Comparison of ENCODE assay signal across 9 cellular contexts in the genomic region with DNA sequence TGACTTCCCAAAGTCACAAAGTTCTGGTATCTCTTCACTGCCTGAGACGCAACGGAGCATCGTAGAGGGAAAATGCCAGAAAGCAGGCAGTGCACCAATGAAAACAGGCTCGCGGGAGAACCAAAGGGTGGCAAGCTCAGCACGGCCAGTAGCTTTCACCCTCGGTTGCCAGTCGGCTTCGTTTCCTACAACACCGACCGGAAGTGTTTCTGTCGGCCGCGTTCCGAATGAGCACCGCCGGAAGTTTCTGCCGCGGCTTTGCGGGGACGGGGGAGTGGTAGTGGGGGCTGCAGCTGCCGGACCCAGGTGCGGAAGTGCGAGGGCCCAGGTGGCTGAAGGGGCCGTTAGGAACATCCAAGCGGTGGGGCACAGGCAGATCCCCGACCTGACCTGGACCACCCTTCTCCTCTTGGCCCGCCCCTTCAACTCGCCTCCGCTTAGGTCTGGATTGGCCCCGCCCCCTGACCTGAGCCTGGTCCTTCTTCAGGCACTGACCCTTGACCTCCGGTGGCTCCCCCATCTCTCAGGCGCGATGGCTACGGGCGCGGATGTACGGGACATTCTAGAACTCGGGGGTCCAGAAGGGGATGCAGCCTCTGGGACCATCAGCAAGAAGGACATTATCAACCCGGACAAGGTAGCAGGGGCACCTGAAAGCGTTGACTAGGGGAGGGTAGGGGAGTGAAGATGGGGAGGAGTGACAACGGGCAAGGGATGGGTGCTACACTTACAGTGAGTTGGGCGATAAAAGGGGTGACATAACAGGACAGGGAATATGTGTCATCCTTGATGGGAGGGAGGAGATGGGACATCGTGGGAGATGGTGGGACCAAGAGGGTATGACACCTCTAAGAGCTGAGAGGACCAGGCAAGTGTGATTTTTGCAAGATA. TPM values are rescaled to one million over a fixed set of nuclear protein-coding genes. Genes with fewer than 3 reads are reported as not detected.
DNase-seq lines count a peak whose midpoint lies in the region; ATAC-seq, FAIRE-seq and TF ChIP-seq lines count a peak whose summit lies in the region.
"Had no signal": no experiment of that assay in that cellular context is flagged by ENCODE, and none has a peak within 500 bp of the region (broad histone marks: within the 10 kb centered on the region; RNA-seq: fewer than 3 reads in every experiment).

A gene with protein sequence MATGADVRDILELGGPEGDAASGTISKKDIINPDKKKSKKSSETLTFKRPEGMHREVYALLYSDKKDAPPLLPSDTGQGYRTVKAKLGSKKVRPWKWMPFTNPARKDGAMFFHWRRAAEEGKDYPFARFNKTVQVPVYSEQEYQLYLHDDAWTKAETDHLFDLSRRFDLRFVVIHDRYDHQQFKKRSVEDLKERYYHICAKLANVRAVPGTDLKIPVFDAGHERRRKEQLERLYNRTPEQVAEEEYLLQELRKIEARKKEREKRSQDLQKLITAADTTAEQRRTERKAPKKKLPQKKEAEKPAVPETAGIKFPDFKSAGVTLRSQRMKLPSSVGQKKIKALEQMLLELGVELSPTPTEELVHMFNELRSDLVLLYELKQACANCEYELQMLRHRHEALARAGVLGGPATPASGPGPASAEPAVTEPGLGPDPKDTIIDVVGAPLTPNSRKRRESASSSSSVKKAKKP (plus strand): TSS at position 250 of the 891 bp plus-strand sequence. CDS start 283 bp downstream, at position 533.

- DNase-seq in NK-92 treated with Interleukin-12 subunit alpha and Interleukin-12 subunit beta, amount 100 ng/mL, for 24 hours (lab: John Stamatoyannopoulos, UW) = peak; percentile 76
- DNase-seq in NK-92 (lab: John Stamatoyannopoulos, UW; ENCODE audit: unreplicated experiment) (no peak), NCI-H345 treated with DMSO at 0.1 percent for 48 hours (lab: John Stamatoyannopoulos, UW; ENCODE audit: unreplicated experiment) (peak; percentile 81), cerebellar cortex (ENCODE audit: low spot score) (peak; percentile 92), keratinocyte (ENCODE audit: low read depth, low spot score) (no peak)
- peak; percentile 74 to 82 (median 81) for DNase-seq in stimulated activated CD4-positive, alpha-beta T cell treated with anti-CD3 and anti-CD28 coated beads, Interleukin-12 subunit alpha, Interleukin-12 subunit beta, amount 100 ng/mL, for 48 hours (ENCODE audit: low read depth in 2 of 3, low spot score in 1 of 3)

- TF ChIP-seq CTCF in keratinocyte (optimal IDR thresholded peaks at IDR 0.05 in 1 of 3, IDR thresholded peaks at IDR 0.05 in 1 of 3, conservative IDR thresholded peaks at IDR 0.05 in 1 of 3; ENCODE audit: extremely low read depth in 1 of 3, insufficient read depth in 2 of 3, low read length in 3 of 3) = peak in 2 of 3 experiments; percentile 18 to 35

- FAIRE-seq in keratinocyte (lab: Jason Lieb, UNC) = peak; percentile 39
- FAIRE-seq: A204.1 had no signal

- no peaks in the 10 kb centered on the region for H3K27me3 ChIP-seq in keratinocyte (ENCODE audit: control insufficient read depth, extremely low read depth, insufficient read depth, low read length)

- H3K9ac ChIP-seq in keratinocyte (ENCODE audit: control insufficient read depth, extremely low read depth, insufficient read depth, low read length) = peak within 1 kb of the TSS; percentile 68

- H2AFZ ChIP-seq in keratinocyte (ENCODE audit: control insufficient read depth, low read length) = peak within 1 kb of the TSS; percentile 78

- peak; percentile 62 for ATAC-seq in HG03139 (IDR thresholded peaks at IDR 0.05; ENCODE audit: unreplicated experiment)
- ATAC-seq in activated CD4-positive, CD25-positive, alpha-beta regulatory T cell treated with anti-CD3 and anti-CD28 coated beads, Interleukin-2, amount 50 U/mL, for 24 hours = peak; percentile 82 to 83

- H3K4me1 ChIP-seq in keratinocyte (ENCODE audit: control insufficient read depth, extremely low read depth, insufficient read depth, low read length) = peaks cover 15% of the 10 kb centered on the region

- H3K9me3 ChIP-seq in keratinocyte (ENCODE audit: control insufficient read depth, low read depth, low read length) = no peaks in the 10 kb centered on the region

- peak within 1 kb of the TSS; percentile 27 for H3K27ac ChIP-seq in keratinocyte (ENCODE audit: control insufficient read depth, insufficient read depth, low read length)

- dilution Hi-C loops in keratinocyte (cut with MboI; ENCODE audit: extremely low pct_ligation_motif_present, low sequenced_read_pairs) = no loop called here

- peak within 1 kb of the TSS; percentile 70 to 88 (median 76) for H3K4me3 ChIP-seq in keratinocyte (ENCODE audit: control insufficient read depth in 2 of 3, extremely low read depth in 1 of 3, insufficient read depth in 2 of 3, low read depth in 1 of 3, low read length in 3 of 3)

- no peaks in the 10 kb centered on the region for H3K9me1 ChIP-seq in keratinocyte (ENCODE audit: control insufficient read depth, extremely low read depth, insufficient read depth, low read length)

- peaks cover 7% of the 10 kb centered on the region for H3K79me2 ChIP-seq in keratinocyte (ENCODE audit: control insufficient read depth, insufficient read depth, low read length)

- no peaks in the 10 kb centered on the region for H4K20me1 ChIP-seq in keratinocyte (ENCODE audit: control insufficient read depth, extremely low read depth, insufficient read depth, low read length)

- peak within 1 kb of the TSS; percentile 74 for H3K4me2 ChIP-seq in keratinocyte (ENCODE audit: control insufficient read depth, extremely low read depth, insufficient read depth, low read depth, low read length)

- peaks cover 7 to 14% of the 10 kb centered on the region in 2 experiments for H3K36me3 ChIP-seq in keratinocyte (ENCODE audit: control insufficient read depth in 2 of 2, extremely low read depth in 1 of 2, insufficient read depth in 2 of 2, low read length in 2 of 2)

RNA-seq across cellular contexts. Expression of the gene that starts here (rescaled TPM):
- polyA plus RNA-seq in keratinocyte = 25.9 to 30.0 TPM (median 27.2 TPM) in 3 replicates
- 10.8 TPM for polyA plus RNA-seq in keratinocyte (2011; ENCODE audit: low read depth)
- polyA plus RNA-seq in keratinocyte (2011; cell fraction: cytosol; rRNA removed) = 15.7 and 22.8 TPM in 2 replicates
- polyA plus RNA-seq in keratinocyte (2011; cell fraction: nucleus; rRNA removed) = 55.2 and 57.8 TPM in 2 replicates
- 9.7 and 23.4 TPM in 2 replicates for polyA plus RNA-seq in keratinocyte (2012; ENCODE audit: low replicate concordance)
- polyA minus RNA-seq in keratinocyte = 27.6 to 58.3 TPM (median 33.5 TPM) in 3 replicates
- polyA minus RNA-seq in keratinocyte (2011; cell fraction: cytosol; rRNA and poly(A)+ RNA removed) = 41.4 TPM
- 19.2 and 20.6 TPM in 2 replicates for polyA minus RNA-seq in keratinocyte (2011; cell fraction: nucleus; rRNA and poly(A)+ RNA removed)

Comparison
In these comparisons a context has a peak if more than half of its experiments do, and no peak if none do; other contexts are left out.
1. DNase-seq: peak in NK-92 treated with Interleukin-12 subunit alpha and Interleukin-12 subunit beta, amount 100 ng/mL, for 24 hours (single experiment), NCI-H345 treated with DMSO at 0.1 percent for 48 hours (single experiment), cerebellar cortex (single experiment) and stimulated activated CD4-positive, alpha-beta T cell treated with anti-CD3 and anti-CD28 coated beads, Interleukin-12 subunit alpha, Interleukin-12 subunit beta, amount 100 ng/mL, for 48 hours (3 of 3); none in NK-92 (single experiment) and keratinocyte (single experiment).